Comparison of ENCODE assay signal across 21 cellular contexts in the genomic region with DNA sequence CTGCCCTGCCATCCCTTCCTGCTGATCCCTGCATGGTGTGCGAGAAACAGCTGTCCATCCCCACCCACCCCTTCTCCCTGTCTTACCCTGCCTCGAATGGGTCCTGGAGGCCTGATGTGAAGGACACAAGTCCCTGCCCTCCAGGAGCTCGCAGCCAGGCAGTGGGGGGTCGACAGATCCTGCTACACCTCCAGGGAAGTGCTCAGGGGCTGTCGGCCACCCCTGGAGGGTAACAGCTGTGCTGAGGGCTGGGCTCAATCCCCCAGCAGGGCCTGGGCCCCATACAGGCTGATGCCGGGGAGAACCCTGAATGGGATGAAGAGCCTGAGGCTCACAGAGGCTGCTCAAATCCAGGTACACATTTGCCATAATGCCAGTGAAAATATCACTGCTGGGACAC. TPM values are rescaled to one million over a fixed set of nuclear protein-coding genes. Genes with fewer than 3 reads are reported as not detected.
DNase-seq lines count a peak whose midpoint lies in the region; ATAC-seq, FAIRE-seq and TF ChIP-seq lines count a peak whose summit lies in the region.
"Had no signal": no experiment of that assay in that cellular context is flagged by ENCODE, and none has a peak within 500 bp of the region (broad histone marks: within the 10 kb centered on the region; RNA-seq: fewer than 3 reads in every experiment).

No MANE protein-coding gene starts in this region.

- no peak for TF ChIP-seq RAD21 in H1 (IDR thresholded peaks at IDR 0.05 in 1 of 2, conservative IDR thresholded peaks at IDR 0.05 in 1 of 2; ENCODE audit: low read depth in 2 of 2, low read length in 2 of 2)

- peaks cover 4 to 8% of the 10 kb centered on the region in 2 experiments for H4K20me1 ChIP-seq in H1 (replicated peaks in 1 of 2; ENCODE audit: control insufficient read depth in 1 of 2, insufficient read depth in 2 of 2, low read length in 2 of 2)

- no peak overlapping the region for H3K4me2 ChIP-seq in H1 (ENCODE audit: insufficient read depth in 1 of 2, low read depth in 2 of 2, low read length in 2 of 2)
- H3K4me2 ChIP-seq: GM23338 had no signal

- H3K27me3 Mint-ChIP-seq in CD14-positive monocyte (ENCODE audit: low read depth in 3 of 3): peaks cover 49 to 71% (median 67%) of the 10 kb centered on the region in 3 donors

- H3K9me3 ChIP-seq in heart right ventricle (peaks cover 0 to 10% (median 0%) of the 10 kb centered on the region in 11 donors), HEK293 (ENCODE audit: control insufficient read depth, insufficient read depth, low read depth, low read length) (no peaks in the 10 kb centered on the region), H1 (ENCODE audit: insufficient read depth in 2 of 2, low read depth in 1 of 2, low read length in 1 of 2) (no peaks in the 10 kb centered on the region)
- H3K9me3 ChIP-seq: Caco-2, HAP-1 had no signal

- DNase-seq in left ventricle myocardium superior (peak; percentile 8), heart right ventricle (no peak), H1 (ENCODE audit: low read depth in 1 of 2, low spot score in 2 of 2) (no peak), CD14-positive monocyte (ENCODE audit: low spot score) (no peak)
- DNase-seq: C1 segment of cervical spinal cord; Caco-2; CD4-positive, CD25-positive, alpha-beta regulatory T cell; CD8-positive, alpha-beta T cell; DMS153; DND-41; GDM1 had no signal

- no peaks in the 10 kb centered on the region; the same call in 1 of the 2 replicates for H3K23me2 ChIP-seq in H1 (ENCODE audit: low read depth, low read length)

- intact Hi-C loops in left ventricle myocardium superior (cut with micrococcal nuclease): no loop called here
- intact Hi-C loops in heart right ventricle (cut with DNase I): no loop called here
- intact Hi-C loops in CD14-positive monocyte (cut with micrococcal nuclease): no loop called here

- H3K27ac ChIP-seq in heart right ventricle: no peak overlapping the region
- H3K27ac ChIP-seq in HEK293 (ENCODE audit: extremely low read depth, low read depth, low read length): no peak overlapping the region
- no peak overlapping the region for H3K27ac ChIP-seq in H1 (ENCODE audit: low read depth, low read length)

- TF ChIP-seq POLR2A in H1 (IDR thresholded peaks at IDR 0.05; ENCODE audit: control extremely low read depth in 1 of 2, low read depth in 2 of 2, low read length in 2 of 2): no peak

- no peak overlapping the region for H3K14ac ChIP-seq in H1 (ENCODE audit: insufficient read length)

- H3K27ac Mint-ChIP-seq in CD14-positive monocyte: no peak overlapping the region
- H3K27ac Mint-ChIP-seq: CD4-positive, CD25-positive, alpha-beta regulatory T cell; CD8-positive, alpha-beta T cell; GM23338 had no signal

- H2BK15ac ChIP-seq in H1 (ENCODE audit: low read length): 0 out of 2 replicates have a peak overlapping the region, but pooled peaks have one; percentile 16

- no peaks in the 10 kb centered on the region for H3K79me1 ChIP-seq in H1 (ENCODE audit: low read depth, low read length)

- no peak overlapping the region for H3K4me3 Mint-ChIP-seq in CD14-positive monocyte
- H3K4me3 Mint-ChIP-seq: CD4-positive, CD25-positive, alpha-beta regulatory T cell; CD8-positive, alpha-beta T cell; GM23338 had no signal

- H2AK5ac ChIP-seq in H1 (ENCODE audit: low read depth, low read length): peak overlapping the region; percentile 5; the same call in 1 of the 2 replicates

- no peak overlapping the region; the same call in 1 of the 2 replicates for H4K8ac ChIP-seq in H1 (ENCODE audit: extremely low read depth, insufficient read depth, low read length)

- WGBS in heart right ventricle, 2 donors: 8 to 14% methylated on average over 6 of the region's 6 CpGs
- WGBS in H1 (ENCODE audit: extremely low coverage in 1 of 2, insufficient coverage in 1 of 2, insufficient read length in 1 of 2, insufficient replicate concordance in 2 of 2, low coverage in 1 of 2, low lambda C conversion rate in 2 of 2, missing lambda C conversion rate in 1 of 2), 2 experiments: 63% methylated on average over 6 of the region's 6 CpGs; no CpG with 5 or more reads in 1 of the 2 experiments

- H3K36me3 ChIP-seq in heart right ventricle (no peaks in the 10 kb centered on the region), HEK293 (ENCODE audit: control insufficient read depth in 2 of 2, insufficient read depth in 1 of 2, low read length in 2 of 2) (no peaks in the 10 kb centered on the region), H1 (ENCODE audit: control insufficient read depth in 2 of 4, insufficient read depth in 4 of 4, low read length in 3 of 4) (no peaks in the 10 kb centered on the region; a peak in 1 of 8 replicates)
- H3K36me3 ChIP-seq: HAP-1 had no signal

- no peak overlapping the region for H2BK12ac ChIP-seq in H1 (ENCODE audit: low read depth, low read length)

- H3K4me3 ChIP-seq in heart right ventricle: no peak overlapping the region
- no peak overlapping the region for H3K4me3 ChIP-seq in HEK293 (ENCODE audit: low read depth, low read length)
- no peak overlapping the region for H3K4me3 ChIP-seq in H1 (ENCODE audit: extremely low read depth in 1 of 4, insufficient read depth in 2 of 4, low read depth in 3 of 4, low read length in 4 of 4)
- H3K4me3 ChIP-seq: GM23338, HAP-1 had no signal

- peaks cover 6% of the 10 kb centered on the region for H3K4me1 Mint-ChIP-seq in CD14-positive monocyte

- no peak overlapping the region for H2AFZ ChIP-seq in H1 (ENCODE audit: low read length)
- H2AFZ ChIP-seq: GM23338 had no signal

- no peak overlapping the region for H4K5ac ChIP-seq in H1 (ENCODE audit: insufficient read length, low read depth, low read length)

- ATAC-seq in left ventricle myocardium superior (no peak), heart right ventricle (no peak), HG03378 (IDR thresholded peaks at IDR 0.05; ENCODE audit: unreplicated experiment) (no peak), HG02840 (IDR thresholded peaks at IDR 0.05; ENCODE audit: low FRiP score, unreplicated experiment) (no peak)
- ATAC-seq: CD8-positive, alpha-beta T cell; GM23338 had no signal

- no peak overlapping the region for H2BK120ac ChIP-seq in H1 (replicated peaks; ENCODE audit: low read depth, low read length)

- peaks cover 0 to 14% (median 8%) of the 10 kb centered on the region in 7 donors for H3K9me3 Mint-ChIP-seq in CD14-positive monocyte
- H3K9me3 Mint-ChIP-seq: CD8-positive, alpha-beta T cell; GM23338 had no signal

- no peak for TF ChIP-seq EP300 in H1 (IDR thresholded peaks at IDR 0.05; ENCODE audit: borderline replicate concordance in 1 of 2, low read depth in 2 of 2, low read length in 2 of 2)

- H3K4ac ChIP-seq in H1 (replicated peaks; ENCODE audit: insufficient read length, low read depth, low read length): no peak overlapping the region

- CTCF ChIA-PET in HEK293 (lab: Yijun Ruan, JAX) (no interaction called here), H1 (lab: Charles Lee; ENCODE audit: partially characterized antibody) (interaction anchor here (1.4 to 2.2 kb wide), 3 partner anchors 31 to 165 kb away, joined by 3 to 7 read pairs (median 7); no protein-coding TSS in a partner anchor)

- H2BK20ac ChIP-seq in H1 (ENCODE audit: low read length): no peak overlapping the region

- TF ChIP-seq CTCF in heart right ventricle (IDR thresholded peaks at IDR 0.05) (no peak), HEK293 (tag by site-specific recombination; IDR thresholded peaks at IDR 0.05) (no peak), H1 (IDR thresholded peaks at IDR 0.05; ENCODE audit: control extremely low read depth in 1 of 3, insufficient read depth in 1 of 3, low read depth in 1 of 3, low read length in 3 of 3) (no peak), CD14-positive monocyte (IDR thresholded peaks at IDR 0.05) (no peak)

- no peak overlapping the region for H3K56ac ChIP-seq in H1 (replicated peaks; ENCODE audit: insufficient read length, low read depth, low read length)

- no peak overlapping the region for H3K23ac ChIP-seq in H1 (ENCODE audit: insufficient read length)

- H4K91ac ChIP-seq in H1 (replicated peaks; ENCODE audit: insufficient read length, low read length): no peak overlapping the region

- H3K4me1 ChIP-seq in heart right ventricle (peaks cover 0 to 24% (median 16%) of the 10 kb centered on the region in 9 donors), HEK293 (ENCODE audit: control insufficient read depth, insufficient read depth, low read length) (no peaks in the 10 kb centered on the region), H1 (replicated peaks in 1 of 4; ENCODE audit: control insufficient read depth in 3 of 4, insufficient read depth in 4 of 4, low read length in 3 of 4) (peaks cover 0 to 26% (median 19%) of the 10 kb centered on the region in 4 experiments; a peak in 6 of 7 replicates)
- H3K4me1 ChIP-seq: Caco-2, HAP-1 had no signal

- POLR2A ChIA-PET in HEK293 (lab: Yijun Ruan, JAX) (interaction anchor here (0.6 kb wide), 1 partner anchor 21 kb away, joined by 6 read pairs; no protein-coding TSS in a partner anchor), H1 (lab: Charles Lee; ENCODE audit: partially characterized antibody) (interaction anchor here (2.6 kb wide), 1 partner anchor 37 kb away, joined by 8 read pairs; no protein-coding TSS in a partner anchor)

- H3K36me3 Mint-ChIP-seq in CD14-positive monocyte: no peaks in the 10 kb centered on the region
- H3K36me3 Mint-ChIP-seq: CD4-positive, CD25-positive, alpha-beta regulatory T cell; CD8-positive, alpha-beta T cell had no signal

- H3K27me3 ChIP-seq in heart right ventricle (peaks cover 30 to 100% (median 100%) of the 10 kb centered on the region in 7 donors), H1 (replicated peaks in 1 of 4; ENCODE audit: control insufficient read depth in 3 of 4, extremely low read depth in 1 of 4, insufficient read depth in 3 of 4, low read length in 3 of 4) (peaks cover 49 to 61% (median 57%) of the 10 kb centered on the region in 4 experiments)

- no peak overlapping the region for H2BK5ac ChIP-seq in H1 (ENCODE audit: low read depth, low read length)

- H3K79me2 ChIP-seq in H1 (ENCODE audit: control insufficient read depth in 1 of 2, insufficient read depth in 2 of 2, low read length in 2 of 2): no peaks in the 10 kb centered on the region

- H3K18ac ChIP-seq in H1 (ENCODE audit: extremely low read depth, low read length): no peak overlapping the region

- FAIRE-seq in H1 (lab: Jason Lieb, UNC): no peak
- FAIRE-seq: GM12891, GM18507, H54 had no signal

- H3K9ac ChIP-seq in H1 (replicated peaks in 1 of 4; ENCODE audit: extremely low read depth in 1 of 4, low read depth in 3 of 4, low read length in 3 of 4): no peak overlapping the region

RNA-seq across cellular contexts. Expression of gene HMX1, which starts 17.6 kb away (rescaled TPM):
- total RNA-seq in left ventricle myocardium superior: not detected
- total RNA-seq in heart right ventricle: under 1 TPM in 1 of 10 donors, not detected in 9; 0.15 TPM
- polyA plus RNA-seq in heart right ventricle: not detected
- 0.26 and 0.34 TPM in 2 replicates for total RNA-seq in H1 (2021; fragmentation: NEBNext Ultra II Directional; extraction: Animal tissue kit (Norgen Biotek cat#: 25700))
- 0.08 TPM in 1 of 2 replicates, not detected in the other for polyA plus RNA-seq in H1 (2011; rRNA removed)
- 0.10 TPM for polyA plus RNA-seq in H1 (2011; cell fraction: cytosol; rRNA removed)
- 0.07 TPM for polyA plus RNA-seq in H1 (2011; cell fraction: nucleus; rRNA removed)
- polyA plus RNA-seq in H1 (2012, experiment 1 of 2): not detected in 4 replicates
- polyA plus RNA-seq in H1 (2012, experiment 2 of 2): not detected
- 0.18 TPM for polyA plus RNA-seq in H1 (2013, experiment 1 of 2)
- polyA plus RNA-seq in H1 (2013, experiment 2 of 2): 0.06 TPM
- not detected in 2 replicates for polyA minus RNA-seq in H1 (2011; rRNA and poly(A)+ RNA removed)
- not detected for polyA minus RNA-seq in H1 (2011; cell fraction: cytosol; rRNA and poly(A)+ RNA removed)
- polyA minus RNA-seq in H1 (2011; cell fraction: nucleus; rRNA and poly(A)+ RNA removed): not detected
- polyA plus RNA-seq in CD14-positive monocyte: not detected
- total RNA-seq: A172; CD4-positive, CD25-positive, alpha-beta regulatory T cell; CD8-positive, alpha-beta T cell had no signal
- polyA plus RNA-seq: BJ; CD4-positive, CD25-positive, alpha-beta regulatory T cell; GM23338 had no signal
